ENCODE assay signal across 22 cellular contexts in the genomic region with DNA sequence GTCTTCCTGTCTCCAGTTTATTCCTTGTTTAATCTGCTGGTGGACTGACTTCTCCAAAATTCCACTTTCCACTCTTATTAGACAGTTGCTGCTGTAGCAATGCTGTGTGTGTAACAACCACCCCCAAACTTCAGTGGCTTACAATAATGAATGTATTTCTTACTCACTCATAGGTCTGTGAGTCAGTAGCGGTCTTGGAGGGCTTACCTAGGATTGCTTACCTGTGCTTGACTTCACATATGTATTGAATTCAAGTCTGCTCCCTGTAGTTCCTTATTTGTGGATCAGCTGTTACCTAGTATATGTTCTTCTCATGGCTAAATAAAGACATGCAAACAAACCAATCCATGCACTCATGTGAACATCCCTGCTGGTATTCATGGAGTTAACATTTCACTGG.
DNase-seq lines count a peak whose midpoint lies in the region; ATAC-seq and TF ChIP-seq lines count a peak whose summit lies in the region.
"Had no signal": no experiment of that assay in that cellular context is flagged by ENCODE, and none has a peak within 500 bp of the region (broad histone marks: within the 10 kb centered on the region; RNA-seq: fewer than 3 reads in every experiment).

No MANE protein-coding gene starts in this region.

- H3K4me3 ChIP-seq in mammary epithelial cell (replicated peaks in 1 of 3; ENCODE audit: insufficient read depth in 1 of 3, low read depth in 2 of 3, low read length in 3 of 3): no peak overlapping the region
- no peak overlapping the region for H3K4me3 ChIP-seq in epithelial cell of esophagus (ENCODE audit: low read length)
- H3K4me3 ChIP-seq in mesenchymal stem cell (ENCODE audit: insufficient read depth in 1 of 2, low read depth in 1 of 2, low read length in 2 of 2): no peak overlapping the region
- H3K4me3 ChIP-seq: BLaER1, GM12878, GM23248 had no signal

- H3K27me3 Mint-ChIP-seq in MCF 10A (ENCODE audit: insufficient read depth, unreplicated experiment): no peaks in the 10 kb centered on the region
- H3K27me3 Mint-ChIP-seq: B cell; CD4-positive, CD25-positive, alpha-beta regulatory T cell had no signal

- H3K9me3 Mint-ChIP-seq in MCF 10A (ENCODE audit: unreplicated experiment): no peaks in the 10 kb centered on the region
- H3K9me3 Mint-ChIP-seq: CD8-positive, alpha-beta T cell had no signal

- CTCF ChIA-PET in mammary epithelial cell (lab: Charles Lee; ENCODE audit: low non-redundant PET) (no interaction called here), MCF 10A (lab: Yijun Ruan, JAX) (interaction anchor here (1.6 kb wide), 1 partner anchor 30 kb away, joined by 5 read pairs; no protein-coding TSS in a partner anchor)

- H3K79me2 ChIP-seq in mammary epithelial cell (ENCODE audit: insufficient read depth, low read length): no peaks in the 10 kb centered on the region

- H3K4me2 ChIP-seq in mammary epithelial cell (ENCODE audit: insufficient read depth, low read depth, low read length): no peak overlapping the region
- H3K4me2 ChIP-seq in mesenchymal stem cell (ENCODE audit: low read length, poor library complexity, severe bottlenecking): no peak overlapping the region
- H3K4me2 ChIP-seq: BLaER1 had no signal

- no peak overlapping the region for H3K23ac ChIP-seq in mesenchymal stem cell (ENCODE audit: low read length in 2 of 2)

- H3K36me3 Mint-ChIP-seq in MCF 10A (ENCODE audit: insufficient read depth, unreplicated experiment): no peaks in the 10 kb centered on the region
- H3K36me3 Mint-ChIP-seq: CD4-positive, CD25-positive, alpha-beta regulatory T cell; CD8-positive, alpha-beta T cell had no signal

- TF ChIP-seq CTCF in mammary epithelial cell (conservative IDR thresholded peaks at IDR 0.05 in 1 of 2, IDR thresholded peaks at IDR 0.05 in 1 of 2; ENCODE audit: extremely low read depth in 1 of 2, insufficient read depth in 1 of 2, low read depth in 1 of 2, low read length in 2 of 2) (no peak), MCF 10A (IDR thresholded peaks at IDR 0.05; ENCODE audit: unreplicated experiment) (no peak), epithelial cell of esophagus (IDR thresholded peaks at IDR 0.05; ENCODE audit: insufficient read depth, low read depth, low read length, missing control alignments) (no peak), GM13976 (IDR thresholded peaks at IDR 0.05; ENCODE audit: borderline replicate concordance, control extremely low read depth, extremely low read depth, insufficient read depth, missing control alignments) (no peak)

- H2AFZ ChIP-seq in mammary epithelial cell (ENCODE audit: low read depth, low read length) (no peak overlapping the region), mesenchymal stem cell (ENCODE audit: low read depth, low read length) (no peak overlapping the region)
- H2AFZ ChIP-seq: GM23248 had no signal

- no peak overlapping the region for H4K8ac ChIP-seq in mesenchymal stem cell (ENCODE audit: low read length)

- H3K4me1 ChIP-seq in mammary epithelial cell (ENCODE audit: insufficient read depth, low read length) (no peaks in the 10 kb centered on the region), mesenchymal stem cell (ENCODE audit: control insufficient read depth, insufficient read depth, low read depth, low read length) (no peaks in the 10 kb centered on the region)
- H3K4me1 ChIP-seq: Caco-2 had no signal

- no peak overlapping the region for H2BK120ac ChIP-seq in mesenchymal stem cell (ENCODE audit: low read depth, low read length)

- H3K18ac ChIP-seq in mesenchymal stem cell (ENCODE audit: low read depth in 1 of 2, low read length in 2 of 2): no peak overlapping the region

- H4K91ac ChIP-seq in mesenchymal stem cell (ENCODE audit: low read length): no peak overlapping the region

- no peak overlapping the region for H3K4ac ChIP-seq in mesenchymal stem cell (ENCODE audit: low read depth in 1 of 2, low read length in 2 of 2)

- no peak overlapping the region for H3K4me3 Mint-ChIP-seq in MCF 10A (ENCODE audit: unreplicated experiment)
- H3K4me3 Mint-ChIP-seq: B cell; CD4-positive, CD25-positive, alpha-beta regulatory T cell; CD8-positive, alpha-beta T cell; H9 had no signal

- no peak overlapping the region for H2BK5ac ChIP-seq in mesenchymal stem cell (ENCODE audit: low read depth, low read length, poor library complexity, severe bottlenecking)

- H3K9ac ChIP-seq in mammary epithelial cell (ENCODE audit: insufficient read depth, low read length) (no peak overlapping the region), mesenchymal stem cell (ENCODE audit: low read length) (no peak overlapping the region)
- H3K9ac ChIP-seq: BLaER1, GM23248 had no signal

- no peak overlapping the region for H2BK12ac ChIP-seq in mesenchymal stem cell (ENCODE audit: low read length in 2 of 2)

- H3K9me3 ChIP-seq in mammary epithelial cell (replicated peaks; ENCODE audit: insufficient read depth, low read length) (no peaks in the 10 kb centered on the region), mesenchymal stem cell (ENCODE audit: control insufficient read depth, low read length) (no peaks in the 10 kb centered on the region)
- H3K9me3 ChIP-seq: Caco-2 had no signal

- H3K36me3 ChIP-seq in mammary epithelial cell (ENCODE audit: insufficient read depth, low read length) (no peaks in the 10 kb centered on the region), mesenchymal stem cell (ENCODE audit: control insufficient read depth in 1 of 2, insufficient read depth in 2 of 2, low read depth in 1 of 2, low read length in 2 of 2) (no peaks in the 10 kb centered on the region)
- H3K36me3 ChIP-seq: BLaER1 had no signal

- intact Hi-C loops in mammary epithelial cell (cut with micrococcal nuclease) (no loop called here), MCF 10A (cut with micrococcal nuclease) (no loop called here)

- ATAC-seq in HG03439 (IDR thresholded peaks at IDR 0.05; ENCODE audit: unreplicated experiment): no peak
- ATAC-seq: CD8-positive, alpha-beta T cell; GM12878; HCT116 had no signal

- WGBS in mammary epithelial cell (ENCODE audit: low coverage, missing lambda C conversion rate): 92% methylated on average over 1 of the region's 1 CpG
- WGBS in mesenchymal stem cell: no CpG with 5 or more reads among the region's 1 CpG

- no peak overlapping the region for H3K14ac ChIP-seq in mesenchymal stem cell (ENCODE audit: low read length in 2 of 2)

- BruUV-seq in mammary epithelial cell (replicated peaks; lab: Mats Ljungman, UMichigan): no TSS peak
- BruUV-seq in MCF 10A (replicated peaks; lab: Mats Ljungman, UMichigan): no TSS peak

- H2AK5ac ChIP-seq in mesenchymal stem cell (ENCODE audit: low read length, severe bottlenecking): peak overlapping the region; percentile 63

- H3K27ac ChIP-seq in mammary epithelial cell (ENCODE audit: insufficient read depth, low read depth, low read length) (no peak overlapping the region), mesenchymal stem cell (ENCODE audit: low read length, poor library complexity, severe bottlenecking) (no peak overlapping the region)
- H3K27ac ChIP-seq: 22Rv1, BLaER1, C4-2B, GM23248 had no signal

- no peak overlapping the region for H3K27ac Mint-ChIP-seq in MCF 10A (ENCODE audit: low read depth, unreplicated experiment)
- H3K27ac Mint-ChIP-seq: B cell; CD4-positive, CD25-positive, alpha-beta regulatory T cell; CD8-positive, alpha-beta T cell had no signal

- no peaks in the 10 kb centered on the region for H3K4me1 Mint-ChIP-seq in MCF 10A (ENCODE audit: insufficient read depth, unreplicated experiment)
- H3K4me1 Mint-ChIP-seq: B cell; CD4-positive, CD25-positive, alpha-beta regulatory T cell; H9 had no signal

- no peaks in the 10 kb centered on the region for H3K79me1 ChIP-seq in mesenchymal stem cell (replicated peaks; ENCODE audit: low read length, poor library complexity, severe bottlenecking)

- H3K27me3 ChIP-seq in mammary epithelial cell (ENCODE audit: insufficient read depth, low read length): no peaks in the 10 kb centered on the region
- H3K27me3 ChIP-seq in mesenchymal stem cell (ENCODE audit: control insufficient read depth in 1 of 2, insufficient read depth in 1 of 2, low read length in 2 of 2): no peaks in the 10 kb centered on the region
- H3K27me3 ChIP-seq: BLaER1 had no signal

- in situ Hi-C loops in mammary epithelial cell (cut with MboI; ENCODE audit: low sequenced_read_pairs in 2 of 2): no loop called here
- in situ Hi-C loops in GM13976 (cut with MboI; ENCODE audit: low sequenced_read_pairs, unreplicated experiment): no loop called here

- no peak overlapping the region for H2BK15ac ChIP-seq in mesenchymal stem cell (ENCODE audit: low read depth, poor library complexity, severe bottlenecking)

- POLR2A ChIA-PET in MCF 10A (lab: Yijun Ruan, JAX): interaction anchor here (1.1 kb wide), 1 partner anchor 29 kb away, joined by 3 read pairs; no protein-coding TSS in a partner anchor

- DNase-seq in mammary epithelial cell (peak; percentile 2), MCF 10A (ENCODE audit: unreplicated experiment) (no peak), epithelial cell of esophagus (ENCODE audit: low read depth) (peak; percentile 29), mesenchymal stem cell (no peak), GM13976 (ENCODE audit: low spot score) (no peak), D341Med (ENCODE audit: low spot score) (no peak)
- DNase-seq: Caco-2; CD4-positive, CD25-positive, alpha-beta regulatory T cell; CD8-positive, alpha-beta T cell; DMS 273 treated with DMSO at 0.1 percent for 48 hours; DMS79; EL; GDM1; GM23248; H9 had no signal

- H4K20me1 ChIP-seq in mammary epithelial cell (ENCODE audit: insufficient read depth, low read length): no peaks in the 10 kb centered on the region
- H4K20me1 ChIP-seq: BLaER1 had no signal

- dilution Hi-C loops in mammary epithelial cell (cut with HindIII; ENCODE audit: low sequenced_read_pairs): no loop called here

Comparison
In these comparisons a context has a peak if more than half of its experiments do, and no peak if none do; other contexts are left out.
1. DNase-seq: peak in mammary epithelial cell (single experiment) and epithelial cell of esophagus (single experiment); none in MCF 10A (single experiment), mesenchymal stem cell (single experiment), GM13976 (single experiment) and D341Med (single experiment).